ENCODE assay signal across 16 cellular contexts in the genomic region with DNA sequence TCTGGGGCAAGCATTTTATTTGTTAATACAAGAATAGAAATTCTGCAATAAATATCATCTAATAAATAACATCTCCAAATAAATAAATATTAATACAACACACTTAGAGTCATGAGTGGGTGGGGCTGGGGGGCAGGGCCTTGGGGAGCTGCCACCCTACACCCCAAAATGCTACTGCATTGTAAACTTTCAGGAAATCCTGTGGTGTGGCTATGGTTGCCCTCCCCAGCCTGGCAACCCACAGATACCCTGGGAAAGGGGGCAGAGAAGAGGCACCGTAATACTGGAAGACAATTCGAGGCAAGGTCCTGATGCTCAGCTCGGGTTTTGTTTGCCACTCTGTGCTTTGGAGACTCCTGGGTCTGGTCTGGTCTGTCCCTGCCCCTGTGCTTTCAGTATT. TPM values are rescaled to one million over a fixed set of nuclear protein-coding genes. Genes with fewer than 3 reads are reported as not detected.
"Had no signal": no experiment of that assay in that cellular context is flagged by ENCODE, and none has a peak within 500 bp of the region (broad histone marks: within the 10 kb centered on the region; RNA-seq: fewer than 3 reads in every experiment).

No MANE protein-coding gene starts in this region.

- H3K27ac Mint-ChIP-seq: activated naive CD8-positive, alpha-beta T cell treated with anti-CD3 and anti-CD28 coated beads, Interleukin-2, amount 10 ng/mL, durations not matched to agents 7 days and 5 days; activated T-cell treated with anti-CD3 and anti-CD28 coated beads, Interleukin-2, amount 50 U/mL, for 72 hours had no signal

- H3K36me3 ChIP-seq: ovary, thyroid gland, uterus had no signal

- H3K27me3 ChIP-seq: ovary, thyroid gland, uterus had no signal

- H3K4me3 ChIP-seq: ovary, thyroid gland, uterus had no signal

- H3K9me3 Mint-ChIP-seq: activated naive CD8-positive, alpha-beta T cell treated with anti-CD3 and anti-CD28 coated beads, Interleukin-2, amount 10 ng/mL, durations not matched to agents 7 days and 5 days; activated T-cell treated with anti-CD3 and anti-CD28 coated beads, Interleukin-2, amount 50 U/mL, for 72 hours; neural crest cell had no signal

- H3K9me3 ChIP-seq: ovary, thyroid gland, uterus had no signal

- H3K27ac ChIP-seq: thyroid gland had no signal

- DNase-seq: activated CD4-positive, alpha-beta T cell treated with anti-CD3 and anti-CD28 coated beads, Interleukin-2, amount 50 U/mL, for 48 hours; activated CD4-positive, CD25-positive, alpha-beta regulatory T cell treated with anti-CD3 and anti-CD28 coated beads, Interleukin-2, amount 50 U/mL, for 72 hours; activated naive CD8-positive, alpha-beta T cell treated with anti-CD3 and anti-CD28 coated beads, Interleukin-2, amount 10 ng/mL, durations not matched to agents 7 days and 5 days; activated T-cell treated with anti-CD3 and anti-CD28 coated beads, Interleukin-2, amount 50 U/mL, for 72 hours; anterior cingulate cortex; foreskin melanocyte; head of caudate nucleus; islet precursor cell; stimulated activated CD4-positive, alpha-beta T cell treated with anti-CD3 and anti-CD28 coated beads, Interleukin-15, amount 100 ng/mL, for 24 hours; stimulated activated CD4-positive, alpha-beta T cell treated with anti-CD3 and anti-CD28 coated beads, Interleukin-4, amount 100 ng/mL, for 24 hours; uterus had no signal

- H3K36me3 Mint-ChIP-seq: activated naive CD8-positive, alpha-beta T cell treated with anti-CD3 and anti-CD28 coated beads, Interleukin-2, amount 10 ng/mL, durations not matched to agents 7 days and 5 days had no signal

- ATAC-seq: activated T-cell treated with anti-CD3 and anti-CD28 coated beads, Interleukin-2, amount 50 U/mL, for 72 hours; left lobe of liver had no signal

- H3K4me3 Mint-ChIP-seq: activated naive CD8-positive, alpha-beta T cell treated with anti-CD3 and anti-CD28 coated beads, Interleukin-2, amount 10 ng/mL, durations not matched to agents 7 days and 5 days; activated T-cell treated with anti-CD3 and anti-CD28 coated beads, Interleukin-2, amount 50 U/mL, for 72 hours; neural crest cell had no signal

RNA-seq across cellular contexts. Expression of gene TBC1D10C, which starts 39.7 kb away (rescaled TPM):
- total RNA-seq: bronchial epithelial cell had no signal
